In the genomic region with DNA sequence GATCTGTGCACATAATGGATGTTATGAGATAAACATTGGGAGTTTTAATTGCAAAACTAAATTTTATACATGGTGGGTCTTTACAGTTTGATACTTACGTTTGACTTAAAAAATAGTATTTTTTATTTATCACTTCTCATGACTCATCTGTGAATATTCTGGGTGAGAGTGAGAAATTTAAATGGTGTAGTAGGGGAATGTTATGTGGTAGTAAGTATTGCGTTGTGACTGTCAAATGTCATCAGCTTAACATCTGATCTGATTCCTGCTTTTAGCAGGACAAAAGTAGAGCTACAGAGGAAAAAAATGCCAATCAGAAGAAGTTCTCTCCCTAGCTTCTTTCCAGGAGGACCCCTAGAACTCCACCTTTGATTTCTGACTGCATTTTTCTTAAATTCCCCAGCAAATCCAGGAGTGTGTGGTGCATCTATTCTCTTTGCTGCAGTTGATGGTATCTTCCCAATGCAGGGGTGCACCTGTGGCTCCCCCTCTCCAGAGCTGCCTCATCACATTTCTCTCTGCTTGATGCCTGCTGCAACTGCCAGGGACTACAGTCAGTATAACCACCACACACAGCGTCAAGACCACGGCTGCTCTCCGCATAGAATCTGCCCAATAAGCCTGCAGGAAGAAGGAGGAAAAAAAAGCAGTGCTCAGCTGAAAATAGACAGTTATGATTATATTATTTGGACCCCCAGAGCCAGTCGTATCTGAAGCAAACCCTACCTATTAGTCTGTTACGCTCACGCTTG, we compare ENCODE assay signal across 17 cellular contexts.
A peak's percentile ranks its signal among the peaks of the same experiment; 100 is the strongest.
DNase-seq lines count a peak whose midpoint lies in the region; ATAC-seq lines count a peak whose summit lies in the region.
"Had no signal": no experiment of that assay in that cellular context is flagged by ENCODE, and none has a peak within 500 bp of the region (broad histone marks: within the 10 kb centered on the region; RNA-seq: fewer than 3 reads in every experiment).

No MANE protein-coding gene starts in this region.

- peaks cover 88% of the 10 kb centered on the region for H3K36me3 Mint-ChIP-seq in T-helper 2 cell treated with Interferon-gamma antibody and Interleukin-4, amounts not matched to agents 5 μg/mL and 100 μg/mL, for 36 hours (ENCODE audit: low read depth)
- H3K36me3 Mint-ChIP-seq in activated T-cell treated with anti-CD3 and anti-CD28 coated beads, Interleukin-2, amount 50 U/mL, for 24 hours (ENCODE audit: low read depth): peaks cover 21% of the 10 kb centered on the region
- peaks cover 24% of the 10 kb centered on the region for H3K36me3 Mint-ChIP-seq in stimulated activated naive CD8-positive, alpha-beta T cell treated with anti-CD3 and anti-CD28 coated beads, Interleukin-15, Interleukin-2, amounts not matched to agents 100 ng/mL and 50 ng/mL, for 24 hours (ENCODE audit: low read depth)

- DNase-seq in T-helper 2 cell treated with Interferon-gamma antibody and Interleukin-4, amounts not matched to agents 5 μg/mL and 100 μg/mL, for 36 hours (ENCODE audit: low spot score): no peak
- DNase-seq in T-helper 2 cell (no peak), activated T-cell treated with anti-CD3 and anti-CD28 coated beads for 4 hours (no peak), germinal center (ENCODE audit: low spot score) (no peak)
- DNase-seq in activated T-cell treated with anti-CD3 and anti-CD28 coated beads, Interleukin-2, amount 50 U/mL, for 24 hours: no peak
- DNase-seq in stimulated activated naive CD8-positive, alpha-beta T cell treated with anti-CD3 and anti-CD28 coated beads, Interleukin-15, Interleukin-2, amounts not matched to agents 100 U/mL and 50 U/mL, for 24 hours: no peak
- no peak for DNase-seq in stimulated activated naive CD8-positive, alpha-beta T cell treated with anti-CD3 and anti-CD28 coated beads, Interleukin-15, amount 100 ng/mL, for 72 hours
- DNase-seq: AML-193; Caco-2; CD4-positive, alpha-beta T cell; GDM1; GOT3; H7 had no signal

- H3K27me3 Mint-ChIP-seq in T-helper 2 cell treated with Interferon-gamma antibody and Interleukin-4, amounts not matched to agents 5 μg/mL and 100 μg/mL, for 36 hours (ENCODE audit: low read depth): no peaks in the 10 kb centered on the region
- H3K27me3 Mint-ChIP-seq in activated T-cell treated with anti-CD3 and anti-CD28 coated beads, Interleukin-2, amount 50 U/mL, for 24 hours: peaks cover 9% of the 10 kb centered on the region
- H3K27me3 Mint-ChIP-seq in stimulated activated naive CD8-positive, alpha-beta T cell treated with anti-CD3 and anti-CD28 coated beads, Interleukin-15, Interleukin-2, amounts not matched to agents 100 ng/mL and 50 ng/mL, for 24 hours: peaks cover 12% of the 10 kb centered on the region
- peaks cover 8% of the 10 kb centered on the region for H3K27me3 Mint-ChIP-seq in stimulated activated naive CD8-positive, alpha-beta T cell treated with anti-CD3 and anti-CD28 coated beads, Interleukin-15, amount 100 ng/mL, for 72 hours
- H3K27me3 Mint-ChIP-seq: CD4-positive, alpha-beta T cell had no signal

- H3K4me1 Mint-ChIP-seq in T-helper 2 cell treated with Interferon-gamma antibody and Interleukin-4, amounts not matched to agents 5 μg/mL and 100 μg/mL, for 36 hours (ENCODE audit: low read depth): peaks cover 45% of the 10 kb centered on the region
- peaks cover 28% of the 10 kb centered on the region for H3K4me1 Mint-ChIP-seq in activated T-cell treated with anti-CD3 and anti-CD28 coated beads, Interleukin-2, amount 50 U/mL, for 24 hours (ENCODE audit: low read depth)
- peaks cover 45% of the 10 kb centered on the region for H3K4me1 Mint-ChIP-seq in stimulated activated naive CD8-positive, alpha-beta T cell treated with anti-CD3 and anti-CD28 coated beads, Interleukin-15, Interleukin-2, amounts not matched to agents 100 ng/mL and 50 ng/mL, for 24 hours (ENCODE audit: low read depth)
- peaks cover 12% of the 10 kb centered on the region for H3K4me1 Mint-ChIP-seq in stimulated activated naive CD8-positive, alpha-beta T cell treated with anti-CD3 and anti-CD28 coated beads, Interleukin-15, amount 100 ng/mL, for 72 hours

- no peak for ATAC-seq in stimulated activated naive CD8-positive, alpha-beta T cell treated with anti-CD3 and anti-CD28 coated beads, Interleukin-15, Interleukin-2, amounts not matched to agents 100 U/mL and 50 U/mL, for 24 hours
- peak; percentile 69 for ATAC-seq in stimulated activated naive CD8-positive, alpha-beta T cell treated with anti-CD3 and anti-CD28 coated beads, Interleukin-15, amount 100 ng/mL, for 72 hours
- ATAC-seq: A549, HCT116 had no signal

- peak overlapping the region; percentile 39 for H3K27ac Mint-ChIP-seq in T-helper 2 cell treated with Interferon-gamma antibody and Interleukin-4, amounts not matched to agents 5 μg/mL and 100 μg/mL, for 36 hours
- peak overlapping the region; percentile 47 for H3K27ac Mint-ChIP-seq in activated T-cell treated with anti-CD3 and anti-CD28 coated beads, Interleukin-2, amount 50 U/mL, for 24 hours
- H3K27ac Mint-ChIP-seq in stimulated activated naive CD8-positive, alpha-beta T cell treated with anti-CD3 and anti-CD28 coated beads, Interleukin-15, Interleukin-2, amounts not matched to agents 100 ng/mL and 50 ng/mL, for 24 hours: peak overlapping the region; percentile 86
- H3K27ac Mint-ChIP-seq in stimulated activated naive CD8-positive, alpha-beta T cell treated with anti-CD3 and anti-CD28 coated beads, Interleukin-15, amount 100 ng/mL, for 72 hours: peak overlapping the region; percentile 43 to 95
- H3K27ac Mint-ChIP-seq: CD4-positive, alpha-beta T cell had no signal

- peak overlapping the region; percentile 12 for H3K4me3 Mint-ChIP-seq in T-helper 2 cell treated with Interferon-gamma antibody and Interleukin-4, amounts not matched to agents 5 μg/mL and 100 μg/mL, for 36 hours
- no peak overlapping the region for H3K4me3 Mint-ChIP-seq in activated T-cell treated with anti-CD3 and anti-CD28 coated beads, Interleukin-2, amount 50 U/mL, for 24 hours
- H3K4me3 Mint-ChIP-seq in stimulated activated naive CD8-positive, alpha-beta T cell treated with anti-CD3 and anti-CD28 coated beads, Interleukin-15, Interleukin-2, amounts not matched to agents 100 ng/mL and 50 ng/mL, for 24 hours: no peak overlapping the region
- H3K4me3 Mint-ChIP-seq in stimulated activated naive CD8-positive, alpha-beta T cell treated with anti-CD3 and anti-CD28 coated beads, Interleukin-15, amount 100 ng/mL, for 72 hours: peak overlapping the region in 1 of 2 donors; percentile 42
- H3K4me3 Mint-ChIP-seq: CD4-positive, alpha-beta T cell; HFFc6 had no signal

- H3K9me3 Mint-ChIP-seq in T-helper 2 cell treated with Interferon-gamma antibody and Interleukin-4, amounts not matched to agents 5 μg/mL and 100 μg/mL, for 36 hours: peaks cover 29% of the 10 kb centered on the region
- no peaks in the 10 kb centered on the region for H3K9me3 Mint-ChIP-seq in activated T-cell treated with anti-CD3 and anti-CD28 coated beads, Interleukin-2, amount 50 U/mL, for 24 hours
- H3K9me3 Mint-ChIP-seq in stimulated activated naive CD8-positive, alpha-beta T cell treated with anti-CD3 and anti-CD28 coated beads, Interleukin-15, Interleukin-2, amounts not matched to agents 100 ng/mL and 50 ng/mL, for 24 hours: no peaks in the 10 kb centered on the region
- H3K9me3 Mint-ChIP-seq in stimulated activated naive CD8-positive, alpha-beta T cell treated with anti-CD3 and anti-CD28 coated beads, Interleukin-15, amount 100 ng/mL, for 72 hours: no peaks in the 10 kb centered on the region
- H3K9me3 Mint-ChIP-seq: CD4-positive, alpha-beta T cell had no signal
